Comparison of ENCODE assay signal across 25 cellular contexts in genomic region chr1:203121186-203122015, GRCh38. TPM values are rescaled to one million over a fixed set of nuclear protein-coding genes. Genes with fewer than 3 reads are reported as not detected.
DNase-seq lines count a peak whose midpoint lies in the region; ATAC-seq and TF ChIP-seq lines count a peak whose summit lies in the region.
"Had no signal": no experiment of that assay in that cellular context is flagged by ENCODE, and none has a peak within 500 bp of the region (broad histone marks: within the 10 kb centered on the region; RNA-seq: fewer than 3 reads in every experiment).

No MANE protein-coding gene starts in this region.

- no peaks in the 10 kb centered on the region for H3K9me3 Mint-ChIP-seq in type B pancreatic cell
- H3K9me3 Mint-ChIP-seq: T-helper 2 cell treated with Interferon-gamma antibody and Interleukin-4, amounts not matched to agents 5 μg/mL and 100 μg/mL, for 36 hours had no signal

- intact Hi-C loops in cardiac septum (cut with DNase I) (no loop called here), left ventricle myocardium superior (cut with micrococcal nuclease) (no loop called here), uterus (cut with DNase I; ENCODE audit: low total_unique reads) (loop anchor here (5.0 kb wide), 1 partner anchor 91 kb away; no protein-coding TSS in a partner anchor)

- DNase-seq in cardiac septum (ENCODE audit: low spot score) (peak; percentile 64), left ventricle myocardium superior (no peak), NOMO-1 treated with dmso at 0.1 percent for 144 hours (lab: John Stamatoyannopoulos, UW; ENCODE audit: unreplicated experiment) (peak; percentile 54), ecto neural progenitor cell (ENCODE audit: low spot score) (peak; percentile 28), type B pancreatic cell (ENCODE audit: extremely low spot score, unreplicated experiment) (peak; percentile 56), uterus (no peak), cerebellum (ENCODE audit: low spot score) (no peak)
- DNase-seq in NK-92 treated with Interleukin-12 subunit alpha and Interleukin-12 subunit beta, amount 100 ng/mL, for 24 hours (lab: John Stamatoyannopoulos, UW), result no peak
- DNase-seq: body of pancreas; cortex of kidney; left ventricle myocardium inferior; mucosa of descending colon; NCI-H1092; NCI-H1930; NCI-H345; stimulated activated CD8-positive, alpha-beta memory T cell treated with anti-CD3 and anti-CD28 coated beads, Interleukin-4, amount 100 ng/mL, for 48 hours had no signal

- H3K27me3 Mint-ChIP-seq in type B pancreatic cell, result peaks cover 88% of the 10 kb centered on the region

- ATAC-seq in left ventricle myocardium superior, result no peak
- ATAC-seq: activated CD4-positive, CD25-positive, alpha-beta regulatory T cell treated with anti-CD3 and anti-CD28 coated beads, Interleukin-2, amount 50 U/mL, for 24 hours; body of pancreas; mucosa of descending colon had no signal

- no peaks in the 10 kb centered on the region for H3K36me3 ChIP-seq in uterus
- H3K36me3 ChIP-seq: left ventricle myocardium inferior, Peyer's patch, vagina had no signal

- no peak for TF ChIP-seq CTCF in type B pancreatic cell (conservative IDR thresholded peaks at IDR 0.05)
- TF ChIP-seq CTCF in uterus (IDR thresholded peaks at IDR 0.05), result no peak

- peaks cover 6% of the 10 kb centered on the region for H3K4me1 Mint-ChIP-seq in type B pancreatic cell (ENCODE audit: unreplicated experiment)

- no peak for TF ChIP-seq POLR2A in uterus (IDR thresholded peaks at IDR 0.05)

- H3K4me3 Mint-ChIP-seq in type B pancreatic cell, result no peak overlapping the region
- H3K4me3 Mint-ChIP-seq: T-helper 2 cell treated with Interferon-gamma antibody and Interleukin-4, amounts not matched to agents 5 μg/mL and 100 μg/mL, for 36 hours had no signal

- no peaks in the 10 kb centered on the region for H3K36me3 Mint-ChIP-seq in type B pancreatic cell

- no peak overlapping the region for H3K27ac Mint-ChIP-seq in type B pancreatic cell
- H3K27ac Mint-ChIP-seq: T-helper 2 cell treated with Interferon-gamma antibody and Interleukin-4, amounts not matched to agents 5 μg/mL and 100 μg/mL, for 36 hours had no signal

- peaks cover 0 to under 1% of the 10 kb centered on the region in 2 donors for H3K4me1 ChIP-seq in uterus

- no peak overlapping the region for H3K27ac ChIP-seq in uterus
- H3K27ac ChIP-seq: body of pancreas, C4-2B, left ventricle myocardium inferior, Peyer's patch, vagina had no signal

- H3K27me3 ChIP-seq in uterus, result no peaks in the 10 kb centered on the region
- H3K27me3 ChIP-seq: body of pancreas, Peyer's patch, vagina had no signal

- no peak overlapping the region for H3K4me3 ChIP-seq in uterus
- H3K4me3 ChIP-seq: body of pancreas, left ventricle myocardium inferior, mucosa of descending colon, Peyer's patch, vagina had no signal

- H3K9me3 ChIP-seq in uterus, result no peaks in the 10 kb centered on the region
- H3K9me3 ChIP-seq: body of pancreas, left ventricle myocardium inferior, mucosa of descending colon, Peyer's patch, vagina had no signal

RNA-seq across cellular contexts. Expression of gene ADORA1, which starts 6.1 kb away (rescaled TPM):
- 12.1 TPM for total RNA-seq in cardiac septum
- total RNA-seq in left ventricle myocardium superior, result 13.5 TPM
- 0.40 and 2.7 TPM in 2 replicates for total RNA-seq in type B pancreatic cell (ENCODE audit: low replicate concordance)
- 1 to 10 TPM in 2 of 4 donors, not detected in 2; 3.0 TPM for total RNA-seq in uterus
- 19.1 TPM for total RNA-seq in cerebellum
- total RNA-seq: endothelial cell of umbilical vein had no signal

RNA-seq across cellular contexts. Expression of gene MYOG, which starts 35.6 kb away (rescaled TPM):
- 0.16 TPM for total RNA-seq in cardiac septum
- not detected for total RNA-seq in left ventricle myocardium superior
- 2.1 TPM in 1 of 2 replicates, not detected in the other for total RNA-seq in type B pancreatic cell (ENCODE audit: low replicate concordance)
- total RNA-seq in uterus, result not detected
- total RNA-seq in cerebellum, result not detected
- total RNA-seq: A673, body of pancreas, endothelial cell of umbilical vein, H1, left ventricle myocardium inferior, mucosa of descending colon, Peyer's patch, SK-MEL-5, vagina had no signal

RNA-seq across cellular contexts. Expression of gene MYBPH, which starts 54.2 kb away (rescaled TPM):
- total RNA-seq in cardiac septum, result not detected
- not detected for total RNA-seq in left ventricle myocardium superior
- 1.6 TPM in 1 of 2 replicates, not detected in the other for total RNA-seq in type B pancreatic cell (ENCODE audit: low replicate concordance)
- total RNA-seq in uterus, result under 1 TPM in 1 of 4 donors, not detected in 3; 0.64 TPM
- not detected for total RNA-seq in cerebellum
- total RNA-seq: A673, body of pancreas, endothelial cell of umbilical vein, H1, left ventricle myocardium inferior, mucosa of descending colon, Peyer's patch, SK-MEL-5, vagina had no signal

Comparison
In these comparisons a context has a peak if more than half of its experiments do, and no peak if none do; other contexts are left out.
1. DNase-seq: peak in cardiac septum (single experiment), NOMO-1 treated with dmso at 0.1 percent for 144 hours (single experiment), ecto neural progenitor cell (single experiment) and type B pancreatic cell (single experiment); none in left ventricle myocardium superior (single experiment), uterus (0 of 2), NK-92 treated with Interleukin-12 subunit alpha and Interleukin-12 subunit beta, amount 100 ng/mL, for 24 hours (single experiment) and cerebellum (single experiment).